Comparison of ENCODE assay signal across 7 cellular contexts in the genomic region with DNA sequence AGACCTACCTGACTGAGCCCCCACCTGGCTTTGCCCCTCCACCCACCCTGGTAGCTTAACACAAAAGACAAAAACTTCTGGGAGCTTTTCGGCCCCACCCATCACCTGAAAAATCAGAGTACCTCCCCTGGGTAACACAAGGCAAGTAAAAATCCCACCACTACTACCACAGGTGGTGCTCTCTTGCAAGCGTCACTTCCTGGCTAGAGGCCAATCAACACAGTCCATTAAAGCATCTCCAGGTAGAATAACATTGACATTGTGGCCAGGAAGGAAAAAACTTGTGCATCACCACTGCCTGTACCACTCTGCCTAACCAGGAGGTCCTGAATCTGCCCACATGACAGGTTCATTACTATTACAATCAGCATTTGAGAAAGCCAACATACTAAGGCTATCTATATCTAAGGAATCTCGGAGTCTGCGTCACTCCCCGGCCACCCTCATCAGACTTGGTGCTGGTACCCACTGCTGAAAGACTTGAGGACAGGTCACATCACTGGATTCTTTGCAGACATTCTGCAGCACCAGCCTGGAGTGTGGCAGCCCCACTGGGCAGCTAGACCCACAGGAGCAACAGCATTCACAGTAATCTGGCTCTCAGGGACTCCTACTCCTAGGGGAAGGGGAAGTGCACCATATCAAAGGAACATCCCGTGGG.
DNase-seq lines count a peak whose midpoint lies in the region; ATAC-seq lines count a peak whose summit lies in the region.

No MANE protein-coding gene starts in this region.

- H3K4me3 Mint-ChIP-seq in activated T-helper 17 cell treated with anti-CD3 and anti-CD28 coated beads, Interleukin-2, amount 50 U/mL, for 72 hours: peak overlapping the region; percentile 40
- no peak overlapping the region for H3K4me3 Mint-ChIP-seq in natural killer cell treated with Interleukin-12 subunit alpha and Interleukin-12 subunit beta and Interleukin-15 and Interleukin-18, amount 100 ng/mL, for 72 hours

- H3K27ac Mint-ChIP-seq in activated T-helper 17 cell treated with anti-CD3 and anti-CD28 coated beads, Interleukin-2, amount 50 U/mL, for 72 hours: no peak overlapping the region
- peak overlapping the region; percentile 31 to 47 for H3K27ac Mint-ChIP-seq in natural killer cell treated with Interleukin-12 subunit alpha and Interleukin-12 subunit beta and Interleukin-15 and Interleukin-18, amount 100 ng/mL, for 72 hours

- H3K9me3 Mint-ChIP-seq in activated T-helper 17 cell treated with anti-CD3 and anti-CD28 coated beads, Interleukin-2, amount 50 U/mL, for 72 hours: no peaks in the 10 kb centered on the region
- H3K9me3 Mint-ChIP-seq in natural killer cell treated with Interleukin-12 subunit alpha and Interleukin-12 subunit beta and Interleukin-15 and Interleukin-18, amount 100 ng/mL, for 72 hours: no peaks in the 10 kb centered on the region

- H3K36me3 Mint-ChIP-seq in activated T-helper 17 cell treated with anti-CD3 and anti-CD28 coated beads, Interleukin-2, amount 50 U/mL, for 72 hours (ENCODE audit: low read depth): no peaks in the 10 kb centered on the region
- no peaks in the 10 kb centered on the region for H3K36me3 Mint-ChIP-seq in natural killer cell treated with Interleukin-12 subunit alpha and Interleukin-12 subunit beta and Interleukin-15 and Interleukin-18, amount 100 ng/mL, for 72 hours

- DNase-seq in COR-L47 (lab: John Stamatoyannopoulos, UW): peak; percentile 7
- DNase-seq in NCI-H1436 treated with DMSO at 0.1 percent for 48 hours (lab: John Stamatoyannopoulos, UW): peak; percentile 13
- no peak for DNase-seq in natural killer cell treated with Interleukin-12 subunit alpha and Interleukin-12 subunit beta and Interleukin-15 and Interleukin-18, amount 100 ng/mL, for 72 hours (ENCODE audit: low spot score)
- DNase-seq in NCI-H1694 treated with DMSO at 0.1 percent for 48 hours (lab: John Stamatoyannopoulos, UW): no peak
- no peak for DNase-seq in COLO829 (ENCODE audit: low spot score)

- H3K27me3 Mint-ChIP-seq in activated T-helper 17 cell treated with anti-CD3 and anti-CD28 coated beads, Interleukin-2, amount 50 U/mL, for 72 hours: no peaks in the 10 kb centered on the region
- H3K27me3 Mint-ChIP-seq in natural killer cell treated with Interleukin-12 subunit alpha and Interleukin-12 subunit beta and Interleukin-15 and Interleukin-18, amount 100 ng/mL, for 72 hours: no peaks in the 10 kb centered on the region

- peaks cover 21% of the 10 kb centered on the region for H3K4me1 Mint-ChIP-seq in activated T-helper 17 cell treated with anti-CD3 and anti-CD28 coated beads, Interleukin-2, amount 50 U/mL, for 72 hours
- H3K4me1 Mint-ChIP-seq in natural killer cell treated with Interleukin-12 subunit alpha and Interleukin-12 subunit beta and Interleukin-15 and Interleukin-18, amount 100 ng/mL, for 72 hours (ENCODE audit: low read depth in 2 of 2): peaks cover 25 to 26% of the 10 kb centered on the region in 2 donors

- no peak for ATAC-seq in activated T-helper 17 cell treated with anti-CD3 and anti-CD28 coated beads, Interleukin-2, amount 50 U/mL, for 72 hours (replicated peaks)
- ATAC-seq in natural killer cell treated with Interleukin-12 subunit alpha and Interleukin-12 subunit beta and Interleukin-15 and Interleukin-18, amount 100 ng/mL, for 72 hours: peak in 1 of 2 donors; percentile 27
- ATAC-seq in GM18511 (IDR thresholded peaks at IDR 0.05; ENCODE audit: unreplicated experiment): no peak

Comparison
In these comparisons a context has a peak if more than half of its experiments do, and no peak if none do; other contexts are left out.
1. DNase-seq: peak in COR-L47 (single experiment) and NCI-H1436 treated with DMSO at 0.1 percent for 48 hours (single experiment); none in natural killer cell treated with Interleukin-12 subunit alpha and Interleukin-12 subunit beta and Interleukin-15 and Interleukin-18, amount 100 ng/mL, for 72 hours (single experiment), NCI-H1694 treated with DMSO at 0.1 percent for 48 hours (single experiment) and COLO829 (single experiment).